In the genomic region with DNA sequence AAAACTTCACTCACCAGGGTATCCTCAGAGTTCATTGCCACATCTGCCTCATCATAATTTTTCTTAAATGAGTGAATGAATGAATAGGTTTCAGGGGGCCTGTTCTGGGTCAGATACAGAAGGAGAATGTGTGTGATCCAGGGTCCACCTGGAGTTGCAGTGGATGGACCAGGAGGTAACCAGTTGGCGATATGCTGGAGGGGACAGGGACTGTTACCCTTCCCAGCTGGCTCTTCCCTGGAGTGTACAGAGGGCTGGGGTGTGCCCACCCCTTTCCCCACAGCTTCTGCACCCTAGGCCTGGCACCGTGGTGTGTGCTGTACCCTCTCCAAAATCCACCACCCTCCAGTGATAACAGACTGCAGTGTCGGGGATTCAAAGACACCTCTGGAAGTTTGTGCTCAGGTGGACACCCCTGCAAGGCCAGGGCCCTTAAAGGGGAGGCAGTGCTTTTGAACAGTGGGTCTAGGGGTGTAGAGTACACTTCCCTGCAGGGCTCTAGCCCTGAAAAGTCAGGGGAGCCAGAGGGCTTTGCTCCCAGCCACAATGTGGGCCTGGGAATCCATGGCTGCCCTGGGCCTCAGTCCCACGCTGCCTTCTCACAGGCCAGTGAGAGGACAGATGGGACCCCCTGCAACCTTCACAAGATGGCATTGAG, we compare ENCODE assay signal across 17 cellular contexts.
A peak's percentile ranks its signal among the peaks of the same experiment; 100 is the strongest.
DNase-seq lines count a peak whose midpoint lies in the region; ATAC-seq and TF ChIP-seq lines count a peak whose summit lies in the region.
"Had no signal": no experiment of that assay in that cellular context is flagged by ENCODE, and none has a peak within 500 bp of the region (broad histone marks: within the 10 kb centered on the region; RNA-seq: fewer than 3 reads in every experiment).

No MANE protein-coding gene starts in this region.

- no CpG with 5 or more reads among the region's 4 CpGs for WGBS in mesendoderm (ENCODE audit: extremely low coverage, insufficient coverage, low lambda C conversion rate)

- no peak overlapping the region for H2BK15ac ChIP-seq in mesendoderm (replicated peaks; ENCODE audit: low read depth)

- H3K23ac ChIP-seq in mesendoderm (ENCODE audit: low read length), result no peak overlapping the region

- TF ChIP-seq CTCF in tibial artery (IDR thresholded peaks at IDR 0.05), result no peak

- no peak overlapping the region for H3K4me2 ChIP-seq in mesendoderm (ENCODE audit: low read length)

- no peak overlapping the region for H2BK5ac ChIP-seq in mesendoderm (ENCODE audit: low read length)

- H4K5ac ChIP-seq in mesendoderm (ENCODE audit: low read length), result no peak overlapping the region

- H3K36me3 ChIP-seq in tibial artery (no peaks in the 10 kb centered on the region), mesendoderm (ENCODE audit: control insufficient read depth, insufficient read depth, low read length) (no peaks in the 10 kb centered on the region)
- H3K36me3 ChIP-seq: BLaER1 had no signal

- intact Hi-C loops in cardiac septum (cut with DNase I) (no loop called here), Right ventricle myocardium inferior (cut with DNase I) (no loop called here), tibial artery (cut with DNase I; ENCODE audit: low total_unique reads) (no loop called here)

- H2AK5ac ChIP-seq in mesendoderm (ENCODE audit: low read length), result no peak overlapping the region

- H3K4me3 ChIP-seq in tibial artery (no peak overlapping the region), mesendoderm (ENCODE audit: low read length) (no peak overlapping the region)
- H3K4me3 ChIP-seq: BLaER1 had no signal

- DNase-seq in cardiac septum (ENCODE audit: low spot score) (peak; percentile 36), Right ventricle myocardium inferior (ENCODE audit: missing footprints) (no peak), mesenteric fat pad (ENCODE audit: low spot score) (peak; percentile 80), tibial artery (peak; percentile 4 to 11), mesendoderm (no peak), middle frontal gyrus (ENCODE audit: extremely low spot score, low spot score) (no peak)
- peak; percentile 2 for DNase-seq in activated CD8-positive, alpha-beta memory T cell treated with anti-CD3 and anti-CD28 coated beads, Interleukin-2, amount 50 U/mL, for 4 hours
- DNase-seq: activated CD4-positive, alpha-beta T cell treated with anti-CD3 and anti-CD28 coated beads, Interleukin-2, amount 50 U/mL, for 4 hours; activated T-cell treated with anti-CD3 and anti-CD28 coated beads, Interleukin-2, amount 50 U/mL, for 4 hours; Karpas-422; NCI-H1048; NCI-H2029; SIG-M5; stimulated activated CD4-positive, alpha-beta T cell treated with anti-CD3 and anti-CD28 coated beads, Interleukin-4, amount 100 ng/mL, for 4 hours had no signal

- no peaks in the 10 kb centered on the region for H3K9me3 ChIP-seq in tibial artery
- H3K9me3 ChIP-seq: BLaER1 had no signal

- H3K4ac ChIP-seq in mesendoderm (ENCODE audit: low read depth, low read length), result no peak overlapping the region

- H3K27me3 ChIP-seq in tibial artery (no peaks in the 10 kb centered on the region), mesendoderm (ENCODE audit: insufficient read depth, low read length, poor library complexity) (no peaks in the 10 kb centered on the region)
- H3K27me3 ChIP-seq: BLaER1 had no signal

- no peak overlapping the region for H4K8ac ChIP-seq in mesendoderm (ENCODE audit: low read depth, low read length)

- H3K27ac ChIP-seq in tibial artery, result no peak overlapping the region
- H3K27ac ChIP-seq in mesendoderm (ENCODE audit: low read depth, low read length), result no peak overlapping the region
- H3K27ac ChIP-seq: BLaER1, parathyroid adenoma had no signal

- no peak overlapping the region for H2BK120ac ChIP-seq in mesendoderm (ENCODE audit: low read depth, low read length)

- H3K9ac ChIP-seq in mesendoderm (ENCODE audit: low read length), result no peak overlapping the region
- H3K9ac ChIP-seq: BLaER1, parathyroid adenoma had no signal

- H3K4me1 ChIP-seq in tibial artery (peaks cover 0 to 11% (median 0%) of the 10 kb centered on the region in 4 donors), mesendoderm (ENCODE audit: control insufficient read depth, low read depth, low read length) (peaks cover 7% of the 10 kb centered on the region)
- H3K4me1 ChIP-seq: parathyroid adenoma had no signal

- no peak overlapping the region for H3K56ac ChIP-seq in mesendoderm (ENCODE audit: low read length)

- no peaks in the 10 kb centered on the region for H3K79me2 ChIP-seq in mesendoderm (ENCODE audit: control insufficient read depth, insufficient read depth, low read length)
- H3K79me2 ChIP-seq: parathyroid adenoma had no signal

- no peaks in the 10 kb centered on the region for H3K79me1 ChIP-seq in mesendoderm (ENCODE audit: low read length)

- no peak overlapping the region for H3K18ac ChIP-seq in mesendoderm (ENCODE audit: low read length)

- ATAC-seq in Right ventricle myocardium inferior, result no peak
- ATAC-seq in GM19324 (IDR thresholded peaks at IDR 0.05; ENCODE audit: low FRiP score, unreplicated experiment), result no peak
- ATAC-seq: activated T-cell treated with anti-CD3 and anti-CD28 coated beads, Interleukin-2, amount 50 U/mL, for 4 hours had no signal

Comparison
In these comparisons a context has a peak if more than half of its experiments do, and no peak if none do; other contexts are left out.
1. DNase-seq: peak in cardiac septum (single experiment), activated CD8-positive, alpha-beta memory T cell treated with anti-CD3 and anti-CD28 coated beads, Interleukin-2, amount 50 U/mL, for 4 hours (single experiment), mesenteric fat pad (single experiment) and tibial artery (2 of 2); none in Right ventricle myocardium inferior (single experiment), mesendoderm (single experiment) and middle frontal gyrus (single experiment).